Comparison of ENCODE assay signal across 8 cellular contexts in genomic region chr2:134207589-134208209, GRCh38. TPM values are rescaled to one million over a fixed set of nuclear protein-coding genes. Genes with fewer than 3 reads are reported as not detected.
DNase-seq lines count a peak whose midpoint lies in the region; ATAC-seq and TF ChIP-seq lines count a peak whose summit lies in the region.

No MANE protein-coding gene starts in this region.

- H3K9me3 Mint-ChIP-seq in activated T-cell treated with anti-CD3 and anti-CD28 coated beads, Interleukin-2, amount 50 U/mL, for 72 hours, result no peaks in the 10 kb centered on the region

- H3K27ac ChIP-seq in OCI-LY1 (ENCODE audit: low read depth, low read length, poor library complexity, severe bottlenecking), result peak overlapping the region; percentile 29
- no peak overlapping the region for H3K27ac ChIP-seq in foreskin keratinocyte
- H3K27ac ChIP-seq in gastrocnemius medialis, result no peak overlapping the region

- TF ChIP-seq CTCF in OCI-LY1 (IDR thresholded peaks at IDR 0.05; ENCODE audit: low read length) (peak; percentile 85), foreskin keratinocyte (conservative IDR thresholded peaks at IDR 0.05) (peak; percentile 80), gastrocnemius medialis (IDR thresholded peaks at IDR 0.05 in 4 of 5, conservative IDR thresholded peaks at IDR 0.05 in 1 of 5) (peak in 4 of 5 experiments; percentile 37 to 60 (median 56))

- H3K9me2 ChIP-seq in OCI-LY1 (ENCODE audit: low read depth, low read length), result no peaks in the 10 kb centered on the region

- DNase-seq in NCI-H146 (lab: John Stamatoyannopoulos, UW) (peak; percentile 58), NCI-H146 treated with DMSO at 0.1 percent for 48 hours (lab: John Stamatoyannopoulos, UW; ENCODE audit: unreplicated experiment) (no peak), foreskin keratinocyte (peak in 1 of 2 donors; percentile 47), gastrocnemius medialis (no peak), NCI-H1417 (lab: John Stamatoyannopoulos, UW) (no peak)
- DNase-seq in activated T-cell treated with anti-CD3 and anti-CD28 coated beads, Interleukin-2, amount 50 U/mL, for 72 hours, result peak; percentile 67

- H3K36me3 ChIP-seq in OCI-LY1 (ENCODE audit: insufficient read depth, low read length), result no peaks in the 10 kb centered on the region
- no peaks in the 10 kb centered on the region for H3K36me3 ChIP-seq in gastrocnemius medialis

- peaks cover 14% of the 10 kb centered on the region for H3K4me1 ChIP-seq in OCI-LY1 (ENCODE audit: insufficient read depth, low read length, severe bottlenecking)
- H3K4me1 ChIP-seq in foreskin keratinocyte, result no peaks in the 10 kb centered on the region
- H3K4me1 ChIP-seq in gastrocnemius medialis, result peaks cover 4 to 8% of the 10 kb centered on the region in 2 donors

- peaks cover 10% of the 10 kb centered on the region for H3K4me1 Mint-ChIP-seq in activated T-cell treated with anti-CD3 and anti-CD28 coated beads, Interleukin-2, amount 50 U/mL, for 72 hours (ENCODE audit: low read depth)

- H3K4me2 ChIP-seq in OCI-LY1 (ENCODE audit: low read length), result no peak overlapping the region

- H3K4me3 Mint-ChIP-seq in activated T-cell treated with anti-CD3 and anti-CD28 coated beads, Interleukin-2, amount 50 U/mL, for 72 hours, result no peak overlapping the region

- H3K4me3 ChIP-seq in OCI-LY1 (ENCODE audit: low read depth, low read length, poor library complexity, severe bottlenecking) (no peak overlapping the region), gastrocnemius medialis (no peak overlapping the region)

- H3K27me3 ChIP-seq in OCI-LY1 (ENCODE audit: insufficient read depth, low read length) (no peaks in the 10 kb centered on the region), foreskin keratinocyte (no peaks in the 10 kb centered on the region), gastrocnemius medialis (no peaks in the 10 kb centered on the region)

- H2AFZ ChIP-seq in OCI-LY1 (ENCODE audit: low read length), result no peak overlapping the region

- peak; percentile 58 for ATAC-seq in HG02970 (IDR thresholded peaks at IDR 0.05; ENCODE audit: low FRiP score, unreplicated experiment)
- peak; percentile 89 to 90 for ATAC-seq in activated T-cell treated with anti-CD3 and anti-CD28 coated beads, Interleukin-2, amount 50 U/mL, for 72 hours (replicated peaks in 1 of 2)
- ATAC-seq in foreskin keratinocyte, result peak; percentile 90
- no peak for ATAC-seq in gastrocnemius medialis

- H3K79me2 ChIP-seq in OCI-LY1 (ENCODE audit: insufficient read depth, low read length), result peaks cover 10% of the 10 kb centered on the region; the same call in 1 of the 2 replicates

- H3K27me3 Mint-ChIP-seq in activated T-cell treated with anti-CD3 and anti-CD28 coated beads, Interleukin-2, amount 50 U/mL, for 72 hours (ENCODE audit: low read depth), result no peaks in the 10 kb centered on the region

- no peaks in the 10 kb centered on the region for H3K9me3 ChIP-seq in OCI-LY1 (ENCODE audit: low read length)
- H3K9me3 ChIP-seq in gastrocnemius medialis, result no peaks in the 10 kb centered on the region

- H3K9ac ChIP-seq in OCI-LY1 (ENCODE audit: low read length), result no peak overlapping the region

- H4K20me1 ChIP-seq in OCI-LY1 (ENCODE audit: insufficient read depth, low read length), result no peaks in the 10 kb centered on the region

- no peaks in the 10 kb centered on the region for H3K36me3 Mint-ChIP-seq in activated T-cell treated with anti-CD3 and anti-CD28 coated beads, Interleukin-2, amount 50 U/mL, for 72 hours (ENCODE audit: insufficient read depth in 2 of 2)

- no peak overlapping the region for H3K27ac Mint-ChIP-seq in activated T-cell treated with anti-CD3 and anti-CD28 coated beads, Interleukin-2, amount 50 U/mL, for 72 hours

- intact Hi-C loops in gastrocnemius medialis (cut with DNase I; ENCODE audit: low total_unique reads), result loop anchor here (5.0 to 10.0 kb wide), 2 partner anchors 90 to 323 kb away; no protein-coding TSS in a partner anchor

- in situ Hi-C loops in gastrocnemius medialis (cut with MboI; ENCODE audit: low sequenced_read_pairs in 4 of 4), result no loop called here

- H3F3A ChIP-seq in OCI-LY1 (ENCODE audit: insufficient read depth, low read length), result 0 out of 2 replicates have a peak, but pooled peaks cover 7% of the 10 kb centered on the region

- TF ChIP-seq POLR2A in gastrocnemius medialis (IDR thresholded peaks at IDR 0.05), result no peak

RNA-seq across cellular contexts. Expression of gene MGAT5, which starts 46.2 kb away (rescaled TPM):
- total RNA-seq in activated T-cell treated with anti-CD3 and anti-CD28 coated beads, Interleukin-2, amount 50 U/mL, for 72 hours, result 10 to 100 TPM; 10.9 to 16.2 TPM
- total RNA-seq in foreskin keratinocyte (60.2 and 83.1 TPM in 2 replicates), gastrocnemius medialis (1 to 10 TPM; 3.0 to 4.9 (median 3.3) TPM)
- polyA plus RNA-seq in foreskin keratinocyte, result 11.9 and 14.6 TPM in 2 replicates

Comparison
In these comparisons a context has a peak if more than half of its experiments do, and no peak if none do; other contexts are left out.
1. DNase-seq: peak in NCI-H146 (single experiment) and activated T-cell treated with anti-CD3 and anti-CD28 coated beads, Interleukin-2, amount 50 U/mL, for 72 hours (2 of 2); none in NCI-H146 treated with DMSO at 0.1 percent for 48 hours (single experiment), gastrocnemius medialis (0 of 2) and NCI-H1417 (0 of 3).
2. ATAC-seq: peak in HG02970 (single experiment), activated T-cell treated with anti-CD3 and anti-CD28 coated beads, Interleukin-2, amount 50 U/mL, for 72 hours (2 of 2) and foreskin keratinocyte (single experiment); none in gastrocnemius medialis (0 of 2).
3. Peak in every context shown above with its lines, with median percentiles within 50 percentile points of each other: CTCF ChIP-seq.